In genomic region chrX:42151808-42152207, GRCh38 we compare ENCODE assay signal across 18 cellular contexts.
DNase-seq lines count a peak whose midpoint lies in the region; ATAC-seq and TF ChIP-seq lines count a peak whose summit lies in the region.
"Had no signal": no experiment of that assay in that cellular context is flagged by ENCODE, and none has a peak within 500 bp of the region (broad histone marks: within the 10 kb centered on the region; RNA-seq: fewer than 3 reads in every experiment).

No MANE protein-coding gene starts in this region.

- H2AFZ ChIP-seq in H9 (ENCODE audit: low read length) = no peak overlapping the region

- in situ Hi-C loops in G401 (cut with HindIII; ENCODE audit: low sequenced_read_pairs) = no loop called here

- no peak overlapping the region for H4K5ac ChIP-seq in H9 (ENCODE audit: insufficient read length, low read depth, low read length)

- peaks cover 5% of the 10 kb centered on the region for H3K4me1 Mint-ChIP-seq in activated T-helper 17 cell treated with anti-CD3 and anti-CD28 coated beads, Interleukin-2, amount 50 U/mL, for 72 hours
- peaks cover 0 to 3% of the 10 kb centered on the region in 2 experiments; a peak in 1 of 4 replicates for H3K4me1 Mint-ChIP-seq in H9

- H3K36me3 ChIP-seq in body of pancreas (replicated peaks in 1 of 2; ENCODE audit: insufficient read depth in 1 of 2, low read depth in 2 of 2) = no peaks in the 10 kb centered on the region
- H3K36me3 ChIP-seq: BLaER1 treated with 17β-estradiol and CSF1 and Interleukin-3, amounts not matched to agents 10 nM and 100 nM; HAP-1 had no signal

- intact Hi-C loops in body of pancreas (cut with DNase I) = no loop called here

- H3K4me3 ChIP-seq in AG10803 (ENCODE audit: low read length) (no peak overlapping the region), NB4 (ENCODE audit: low read depth, low read length) (no peak overlapping the region), body of pancreas (no peak overlapping the region)
- H3K4me3 ChIP-seq: BLaER1 treated with 17β-estradiol and CSF1 and Interleukin-3, amounts not matched to agents 10 nM and 100 nM; HAP-1; K562 had no signal

- no peaks in the 10 kb centered on the region for H3K79me2 ChIP-seq in H9 (ENCODE audit: insufficient read depth, low read length)

- no peak overlapping the region for H3T11ph ChIP-seq in H9 (ENCODE audit: low read length)

- no peak overlapping the region for H3K18ac ChIP-seq in H9 (ENCODE audit: insufficient read length, low read depth, low read length)

- no peaks in the 10 kb centered on the region for H3K27me3 Mint-ChIP-seq in activated T-helper 17 cell treated with anti-CD3 and anti-CD28 coated beads, Interleukin-2, amount 50 U/mL, for 72 hours
- peaks cover 4% of the 10 kb centered on the region; the same call in 1 of the 2 replicates for H3K27me3 Mint-ChIP-seq in H9 (ENCODE audit: low read depth)

- H3K4me1 ChIP-seq in body of pancreas = no peaks in the 10 kb centered on the region
- H3K4me1 ChIP-seq in H9 (ENCODE audit: insufficient read depth, low read length) = no peaks in the 10 kb centered on the region
- H3K4me1 ChIP-seq: BLaER1 treated with 17β-estradiol and CSF1 and Interleukin-3, amounts not matched to agents 10 nM and 100 nM; HAP-1 had no signal

- no peak overlapping the region for H2AK5ac ChIP-seq in H9 (ENCODE audit: insufficient read length, low read length)

- H3K9me3 ChIP-seq in body of pancreas (no peaks in the 10 kb centered on the region), H9 (ENCODE audit: control insufficient read depth, low read depth, low read length) (no peaks in the 10 kb centered on the region)
- H3K9me3 ChIP-seq: HAP-1 had no signal

- no peak overlapping the region for H2BK20ac ChIP-seq in H9 (ENCODE audit: low read depth, low read length, poor library complexity, severe bottlenecking)

- 64 to 76% methylated on average over 3 of the region's 3 CpGs for WGBS in body of pancreas, 2 donors
- WGBS in H9 (ENCODE audit: extremely low coverage, insufficient read length, low lambda C conversion rate) = no CpG with 5 or more reads among the region's 3 CpGs

- no peaks in the 10 kb centered on the region for H3K79me1 ChIP-seq in H9 (ENCODE audit: insufficient read depth, low read depth, low read length, poor library complexity, severe bottlenecking)

- no peaks in the 10 kb centered on the region for H3K36me3 Mint-ChIP-seq in activated T-helper 17 cell treated with anti-CD3 and anti-CD28 coated beads, Interleukin-2, amount 50 U/mL, for 72 hours (ENCODE audit: low read depth)
- H3K36me3 Mint-ChIP-seq in H9 (ENCODE audit: insufficient read depth in 1 of 3, low read depth in 3 of 3) = no peaks in the 10 kb centered on the region; a peak in 1 of 7 replicates

- no peak for TF ChIP-seq POLR2A in NB4 (IDR thresholded peaks at IDR 0.05; ENCODE audit: extremely low read depth, insufficient read length)
- no peak for TF ChIP-seq POLR2A in body of pancreas (IDR thresholded peaks at IDR 0.05)

- no peaks in the 10 kb centered on the region for H3K23me2 ChIP-seq in H9 (ENCODE audit: insufficient read length, low read depth, low read length, poor library complexity, severe bottlenecking)

- no peak overlapping the region for H3K14ac ChIP-seq in H9 (ENCODE audit: insufficient read depth, low read length)

- H3K56ac ChIP-seq in H9 (ENCODE audit: insufficient read length, low read depth, low read length) = no peak overlapping the region

- H2BK120ac ChIP-seq in H9 (ENCODE audit: low read depth, low read length, poor library complexity, severe bottlenecking) = no peak overlapping the region

- H4K8ac ChIP-seq in H9 (replicated peaks; ENCODE audit: insufficient read length, low read depth, low read length) = no peak overlapping the region

- no peak overlapping the region for H2BK15ac ChIP-seq in H9 (ENCODE audit: low read depth, low read length)

- H3K27ac ChIP-seq in body of pancreas (no peak overlapping the region), H9 (ENCODE audit: insufficient read length, low read depth, low read length) (no peak overlapping the region)
- H3K27ac ChIP-seq: 22Rv1; BLaER1 treated with 17β-estradiol and CSF1 and Interleukin-3, amounts not matched to agents 10 nM and 100 nM had no signal

- H3K4ac ChIP-seq in H9 (ENCODE audit: low read depth, low read length) = no peak overlapping the region

- DNase-seq in SKM-1 treated with dmso at 0.1 percent for 144 hours (lab: John Stamatoyannopoulos, UW; ENCODE audit: unreplicated experiment) (peak; percentile 1), SKM-1 (lab: John Stamatoyannopoulos, UW; ENCODE audit: unreplicated experiment) (no peak), AG10803 (ENCODE audit: low read depth) (peak; percentile 9), NB4 (ENCODE audit: low read depth) (peak; percentile 48), body of pancreas (no peak), G401 (ENCODE audit: low spot score) (no peak), H9 (no peak)
- DNase-seq: CD8-positive, alpha-beta memory T cell; DMS79; NCI-H1092; NCI-H2081 treated with DMSO at 0.1 percent for 48 hours; NCI-H524; RPMI8226 had no signal

- peak; percentile 63 for ATAC-seq in activated T-helper 17 cell treated with anti-CD3 and anti-CD28 coated beads, Interleukin-2, amount 50 U/mL, for 72 hours (replicated peaks)
- no peak for ATAC-seq in body of pancreas
- ATAC-seq: K562 had no signal

- H3K9ac ChIP-seq in H9 (ENCODE audit: extremely low read depth, insufficient read length, low read length) = no peak overlapping the region
- H3K9ac ChIP-seq: BLaER1 treated with 17β-estradiol and CSF1 and Interleukin-3, amounts not matched to agents 10 nM and 100 nM had no signal

- TF ChIP-seq CTCF in AG10803 (conservative IDR thresholded peaks at IDR 0.05; ENCODE audit: low read length) (no peak), NB4 (IDR thresholded peaks at IDR 0.05; ENCODE audit: low read depth, low read length) (no peak), body of pancreas (IDR thresholded peaks at IDR 0.05) (no peak), H9 (conservative IDR thresholded peaks at IDR 0.05) (no peak)

- H3K27ac Mint-ChIP-seq in activated T-helper 17 cell treated with anti-CD3 and anti-CD28 coated beads, Interleukin-2, amount 50 U/mL, for 72 hours = peak overlapping the region; percentile 19
- no peak overlapping the region for H3K27ac Mint-ChIP-seq in H9

- H3K4me3 Mint-ChIP-seq in activated T-helper 17 cell treated with anti-CD3 and anti-CD28 coated beads, Interleukin-2, amount 50 U/mL, for 72 hours = no peak overlapping the region
- no peak overlapping the region for H3K4me3 Mint-ChIP-seq in H9
- H3K4me3 Mint-ChIP-seq: CD8-positive, alpha-beta memory T cell had no signal

- H3K23ac ChIP-seq in H9 (ENCODE audit: insufficient read length, low read depth, low read length) = no peak overlapping the region

- no peak overlapping the region for H3K4me2 ChIP-seq in H9 (ENCODE audit: insufficient read depth, insufficient read length, low read length)
- H3K4me2 ChIP-seq: BLaER1 treated with 17β-estradiol and CSF1 and Interleukin-3, amounts not matched to agents 10 nM and 100 nM had no signal

- H3K9me3 Mint-ChIP-seq in activated T-helper 17 cell treated with anti-CD3 and anti-CD28 coated beads, Interleukin-2, amount 50 U/mL, for 72 hours = peaks cover 3% of the 10 kb centered on the region
- H3K9me3 Mint-ChIP-seq in H9 = peaks cover 16 to 34% of the 10 kb centered on the region in 2 experiments
- H3K9me3 Mint-ChIP-seq: CD8-positive, alpha-beta memory T cell had no signal

- no peaks in the 10 kb centered on the region for H4K20me1 ChIP-seq in H9 (ENCODE audit: control insufficient read depth, insufficient read depth, insufficient read length)

- no peak overlapping the region for H4K91ac ChIP-seq in H9 (ENCODE audit: insufficient read length, low read depth, low read length)

- no peak overlapping the region for H2BK12ac ChIP-seq in H9 (ENCODE audit: insufficient read length, low read depth, low read length)

- H2BK5ac ChIP-seq in H9 (ENCODE audit: insufficient read length, low read length) = no peak overlapping the region

- no peaks in the 10 kb centered on the region for H3K27me3 ChIP-seq in body of pancreas
- no peaks in the 10 kb centered on the region for H3K27me3 ChIP-seq in H9 (ENCODE audit: insufficient read depth, low read length)

Comparison
In these comparisons a context has a peak if more than half of its experiments do, and no peak if none do; other contexts are left out.
1. DNase-seq: peak in SKM-1 treated with dmso at 0.1 percent for 144 hours (single experiment), AG10803 (single experiment) and NB4 (single experiment); none in SKM-1 (single experiment), body of pancreas (0 of 4), G401 (single experiment) and H9 (single experiment).